In genomic region chr10:123150229-123150985, GRCh38 we compare ENCODE assay signal across 9 cellular contexts. TPM values are rescaled to one million over a fixed set of nuclear protein-coding genes. Genes with fewer than 3 reads are reported as not detected.
DNase-seq lines count a peak whose midpoint lies in the region; ATAC-seq and TF ChIP-seq lines count a peak whose summit lies in the region.
"Had no signal": no experiment of that assay in that cellular context is flagged by ENCODE, and none has a peak within 500 bp of the region (broad histone marks: within the 10 kb centered on the region; RNA-seq: fewer than 3 reads in every experiment).

No MANE protein-coding gene starts in this region.

- H3K79me1 ChIP-seq in trophoblast cell (ENCODE audit: low read length), result peaks cover 7% of the 10 kb centered on the region

- no peak for TF ChIP-seq EP300 in gastroesophageal sphincter (IDR thresholded peaks at IDR 0.05)

- H3K23ac ChIP-seq in trophoblast cell (ENCODE audit: low read length), result no peak overlapping the region

- H4K12ac ChIP-seq in trophoblast cell (ENCODE audit: low read depth, low read length), result no peak overlapping the region

- H3K27me3 ChIP-seq in trophoblast cell (ENCODE audit: insufficient read depth, low read length), result peaks cover 62% of the 10 kb centered on the region
- H3K27me3 ChIP-seq in gastroesophageal sphincter, result peaks cover 82% of the 10 kb centered on the region

- TF ChIP-seq POLR2A in erythroblast (IDR thresholded peaks at IDR 0.05; ENCODE audit: low read length) (no peak), gastroesophageal sphincter (IDR thresholded peaks at IDR 0.05) (no peak)

- H2AFZ ChIP-seq in trophoblast cell (ENCODE audit: insufficient read depth, low read length, poor library complexity), result peak overlapping the region; percentile 52

- H2BK120ac ChIP-seq in trophoblast cell (ENCODE audit: insufficient read depth, low read length, poor library complexity), result no peak overlapping the region

- H3K4me3 ChIP-seq in trophoblast cell (ENCODE audit: low read depth, low read length) (no peak overlapping the region), gastroesophageal sphincter (peak overlapping the region in 1 of 2 donors; percentile 42)

- DNase-seq in NCI-H526 (lab: John Stamatoyannopoulos, UW) (peak; percentile 24 to 85), erythroblast (lab: John Stamatoyannopoulos, UW) (peak; percentile 60 to 66), trophoblast cell (no peak), NOMO-1 (lab: John Stamatoyannopoulos, UW; ENCODE audit: unreplicated experiment in 2 of 2) (no peak), occipital lobe (lab: John Stamatoyannopoulos, UW) (no peak)
- DNase-seq: SW 1271 had no signal

- no peak overlapping the region for H2BK5ac ChIP-seq in trophoblast cell (ENCODE audit: low read depth, low read length, poor library complexity)

- no peak overlapping the region for H2AK5ac ChIP-seq in trophoblast cell (ENCODE audit: low read length)

- no peak overlapping the region for H3K27ac ChIP-seq in trophoblast cell (ENCODE audit: low read depth, low read length)
- H3K27ac ChIP-seq in gastroesophageal sphincter, result no peak overlapping the region

- H3K79me2 ChIP-seq in trophoblast cell (ENCODE audit: control insufficient read depth, insufficient read depth, low read length, poor library complexity), result peaks cover 8% of the 10 kb centered on the region

- H3K18ac ChIP-seq in trophoblast cell (ENCODE audit: low read length), result no peak overlapping the region

- H2BK12ac ChIP-seq in trophoblast cell (ENCODE audit: low read length), result no peak overlapping the region

- no peak for TF ChIP-seq CTCF in gastroesophageal sphincter (IDR thresholded peaks at IDR 0.05)

- H3K9me3 ChIP-seq in ES-I3 (ENCODE audit: control insufficient read depth, insufficient read depth, low read length) (no peaks in the 10 kb centered on the region), trophoblast cell (ENCODE audit: insufficient read depth, low read depth, low read length) (peaks cover 5% of the 10 kb centered on the region), gastroesophageal sphincter (no peaks in the 10 kb centered on the region)

- no peak for ATAC-seq in gastroesophageal sphincter
- ATAC-seq in GM21825 (IDR thresholded peaks at IDR 0.05; ENCODE audit: unreplicated experiment), result no peak

- H3K9ac ChIP-seq in ES-I3 (ENCODE audit: low read depth, low read length), result peak overlapping the region; percentile 46; the same call in 1 of the 2 replicates
- H3K9ac ChIP-seq in trophoblast cell (ENCODE audit: low read length), result no peak overlapping the region

- no peak overlapping the region for H4K91ac ChIP-seq in trophoblast cell (ENCODE audit: low read depth, low read length)

- no peaks in the 10 kb centered on the region for H3K36me3 ChIP-seq in ES-I3 (ENCODE audit: insufficient read depth, low read length)
- H3K36me3 ChIP-seq in trophoblast cell (ENCODE audit: control insufficient read depth in 1 of 2, insufficient read depth in 2 of 2, low read length in 2 of 2), result no peaks in the 10 kb centered on the region
- H3K36me3 ChIP-seq in gastroesophageal sphincter, result no peaks in the 10 kb centered on the region

- no CpG with 5 or more reads among the region's 34 CpGs for WGBS in trophoblast cell (ENCODE audit: extremely low coverage, insufficient coverage, insufficient read length)
- 8 to 11% methylated on average over 8 to 27 of the region's 34 CpGs for WGBS in gastroesophageal sphincter (ENCODE audit: low coverage in 1 of 2), 2 donors

- peak overlapping the region; percentile 70 for H3K4me2 ChIP-seq in trophoblast cell (ENCODE audit: low read length)

- H4K8ac ChIP-seq in trophoblast cell (ENCODE audit: low read depth, low read length), result no peak overlapping the region

- H3K4me1 ChIP-seq in ES-I3 (ENCODE audit: insufficient read depth, low read length) (peaks cover 5% of the 10 kb centered on the region), trophoblast cell (ENCODE audit: control insufficient read depth in 1 of 2, insufficient read depth in 2 of 2, low read length in 2 of 2) (peaks cover 9 to 14% of the 10 kb centered on the region in 2 experiments), gastroesophageal sphincter (peaks cover 0 to 71% (median 32%) of the 10 kb centered on the region in 3 donors)

- H3K14ac ChIP-seq in trophoblast cell (ENCODE audit: low read length), result no peak overlapping the region

- no peak overlapping the region for H3K4ac ChIP-seq in trophoblast cell (ENCODE audit: low read depth, low read length)

RNA-seq across cellular contexts. Expression of gene HMX2, which starts 2.5 kb away (rescaled TPM):
- polyA plus RNA-seq in trophoblast cell (2013), result not detected in 2 replicates
- total RNA-seq in gastroesophageal sphincter, result not detected
- total RNA-seq in occipital lobe, result not detected

RNA-seq across cellular contexts. Expression of gene BUB3, which starts 3.8 kb away (rescaled TPM):
- 65.8 and 67.5 TPM in 2 replicates for polyA plus RNA-seq in trophoblast cell (2013)
- total RNA-seq in gastroesophageal sphincter (100 to 1,000 TPM in 1 of 4 donors, 10 to 100 TPM in 3; 69.4 to 103 (median 75.9) TPM), occipital lobe (112 TPM)

RNA-seq across cellular contexts. Expression of gene HMX3, which starts 14.6 kb away (rescaled TPM):
- polyA plus RNA-seq in trophoblast cell (2013), result not detected in 2 replicates
- total RNA-seq in gastroesophageal sphincter, result 1 to 10 TPM in 1 of 4 donors, not detected in 3; 1.1 TPM
- not detected for total RNA-seq in occipital lobe

Comparison
In these comparisons a context has a peak if more than half of its experiments do, and no peak if none do; other contexts are left out.
1. DNase-seq: peak in NCI-H526 (2 of 2) and erythroblast (2 of 2); none in trophoblast cell (0 of 2), NOMO-1 (0 of 2) and occipital lobe (single experiment).